ENCODE assay signal across 1 cellular context in genomic region chr20:381581-382290, GRCh38.
TF ChIP-seq lines count a peak whose summit lies in the region.

No MANE protein-coding gene starts in this region.

TF ChIP-seq in HepG2, 621 proteins besides CTCF, POLR2A, EP300 and RAD21 (continued from another document and continues in another):
- TF ChIP-seq, protein P1, sequence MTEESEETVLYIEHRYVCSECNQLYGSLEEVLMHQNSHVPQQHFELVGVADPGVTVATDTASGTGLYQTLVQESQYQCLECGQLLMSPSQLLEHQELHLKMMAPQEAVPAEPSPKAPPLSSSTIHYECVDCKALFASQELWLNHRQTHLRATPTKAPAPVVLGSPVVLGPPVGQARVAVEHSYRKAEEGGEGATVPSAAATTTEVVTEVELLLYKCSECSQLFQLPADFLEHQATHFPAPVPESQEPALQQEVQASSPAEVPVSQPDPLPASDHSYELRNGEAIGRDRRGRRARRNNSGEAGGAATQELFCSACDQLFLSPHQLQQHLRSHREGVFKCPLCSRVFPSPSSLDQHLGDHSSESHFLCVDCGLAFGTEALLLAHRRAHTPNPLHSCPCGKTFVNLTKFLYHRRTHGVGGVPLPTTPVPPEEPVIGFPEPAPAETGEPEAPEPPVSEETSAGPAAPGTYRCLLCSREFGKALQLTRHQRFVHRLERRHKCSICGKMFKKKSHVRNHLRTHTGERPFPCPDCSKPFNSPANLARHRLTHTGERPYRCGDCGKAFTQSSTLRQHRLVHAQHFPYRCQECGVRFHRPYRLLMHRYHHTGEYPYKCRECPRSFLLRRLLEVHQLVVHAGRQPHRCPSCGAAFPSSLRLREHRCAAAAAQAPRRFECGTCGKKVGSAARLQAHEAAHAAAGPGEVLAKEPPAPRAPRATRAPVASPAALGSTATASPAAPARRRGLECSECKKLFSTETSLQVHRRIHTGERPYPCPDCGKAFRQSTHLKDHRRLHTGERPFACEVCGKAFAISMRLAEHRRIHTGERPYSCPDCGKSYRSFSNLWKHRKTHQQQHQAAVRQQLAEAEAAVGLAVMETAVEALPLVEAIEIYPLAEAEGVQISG (CRISPR knock-in tag; IDR thresholded peaks at IDR 0.05): 0 out of 2 replicates have a peak, but pooled peaks have one; percentile 49
- peak; percentile 58; the same call in 1 of the 2 replicates for TF ChIP-seq ZSCAN25 (CRISPR knock-in tag; IDR thresholded peaks at IDR 0.05)
- TF ChIP-seq RFXANK (CRISPR knock-in tag; IDR thresholded peaks at IDR 0.05): no peak
- TF ChIP-seq FOXP4 (CRISPR knock-in tag; IDR thresholded peaks at IDR 0.05): peak; percentile 52
- TF ChIP-seq ZNF232 (CRISPR knock-in tag; IDR thresholded peaks at IDR 0.05; ENCODE audit: borderline replicate concordance): 0 out of 2 replicates have a peak, but pooled peaks have one; percentile 8
- TF ChIP-seq ZNF101 (CRISPR knock-in tag; IDR thresholded peaks at IDR 0.05; ENCODE audit: borderline replicate concordance, low read depth): no peak
- peak; percentile 76; the same call in 1 of the 2 replicates for TF ChIP-seq ZFAT (CRISPR knock-in tag; conservative IDR thresholded peaks at IDR 0.05)
- TF ChIP-seq ZNF546 (CRISPR knock-in tag; conservative IDR thresholded peaks at IDR 0.05): no peak
- TF ChIP-seq STAT5B (CRISPR knock-in tag; IDR thresholded peaks at IDR 0.05): 0 out of 2 replicates have a peak, but pooled peaks have one; percentile 22
- TF ChIP-seq, protein P2, sequence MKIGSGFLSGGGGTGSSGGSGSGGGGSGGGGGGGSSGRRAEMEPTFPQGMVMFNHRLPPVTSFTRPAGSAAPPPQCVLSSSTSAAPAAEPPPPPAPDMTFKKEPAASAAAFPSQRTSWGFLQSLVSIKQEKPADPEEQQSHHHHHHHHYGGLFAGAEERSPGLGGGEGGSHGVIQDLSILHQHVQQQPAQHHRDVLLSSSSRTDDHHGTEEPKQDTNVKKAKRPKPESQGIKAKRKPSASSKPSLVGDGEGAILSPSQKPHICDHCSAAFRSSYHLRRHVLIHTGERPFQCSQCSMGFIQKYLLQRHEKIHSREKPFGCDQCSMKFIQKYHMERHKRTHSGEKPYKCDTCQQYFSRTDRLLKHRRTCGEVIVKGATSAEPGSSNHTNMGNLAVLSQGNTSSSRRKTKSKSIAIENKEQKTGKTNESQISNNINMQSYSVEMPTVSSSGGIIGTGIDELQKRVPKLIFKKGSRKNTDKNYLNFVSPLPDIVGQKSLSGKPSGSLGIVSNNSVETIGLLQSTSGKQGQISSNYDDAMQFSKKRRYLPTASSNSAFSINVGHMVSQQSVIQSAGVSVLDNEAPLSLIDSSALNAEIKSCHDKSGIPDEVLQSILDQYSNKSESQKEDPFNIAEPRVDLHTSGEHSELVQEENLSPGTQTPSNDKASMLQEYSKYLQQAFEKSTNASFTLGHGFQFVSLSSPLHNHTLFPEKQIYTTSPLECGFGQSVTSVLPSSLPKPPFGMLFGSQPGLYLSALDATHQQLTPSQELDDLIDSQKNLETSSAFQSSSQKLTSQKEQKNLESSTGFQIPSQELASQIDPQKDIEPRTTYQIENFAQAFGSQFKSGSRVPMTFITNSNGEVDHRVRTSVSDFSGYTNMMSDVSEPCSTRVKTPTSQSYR (CRISPR knock-in tag; IDR thresholded peaks at IDR 0.05; ENCODE audit: borderline replicate concordance): peak; percentile 70
- peak; percentile 33; the same call in 1 of the 2 replicates for TF ChIP-seq ZNF749 (CRISPR knock-in tag; IDR thresholded peaks at IDR 0.05; ENCODE audit: borderline replicate concordance)
- TF ChIP-seq SKIL (CRISPR knock-in tag; IDR thresholded peaks at IDR 0.05; ENCODE audit: borderline replicate concordance): no peak
- TF ChIP-seq MLX (CRISPR knock-in tag; IDR thresholded peaks at IDR 0.05): no peak
- TF ChIP-seq, protein P3, sequence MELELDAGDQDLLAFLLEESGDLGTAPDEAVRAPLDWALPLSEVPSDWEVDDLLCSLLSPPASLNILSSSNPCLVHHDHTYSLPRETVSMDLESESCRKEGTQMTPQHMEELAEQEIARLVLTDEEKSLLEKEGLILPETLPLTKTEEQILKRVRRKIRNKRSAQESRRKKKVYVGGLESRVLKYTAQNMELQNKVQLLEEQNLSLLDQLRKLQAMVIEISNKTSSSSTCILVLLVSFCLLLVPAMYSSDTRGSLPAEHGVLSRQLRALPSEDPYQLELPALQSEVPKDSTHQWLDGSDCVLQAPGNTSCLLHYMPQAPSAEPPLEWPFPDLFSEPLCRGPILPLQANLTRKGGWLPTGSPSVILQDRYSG (CRISPR knock-in tag; IDR thresholded peaks at IDR 0.05): no peak
- peak; percentile 96 for TF ChIP-seq TAF1 (CRISPR knock-in tag; IDR thresholded peaks at IDR 0.05)
- TF ChIP-seq PHF8 (CRISPR knock-in tag; IDR thresholded peaks at IDR 0.05): peak; percentile 61; the same call in 1 of the 2 replicates
- TF ChIP-seq ZNF503 (CRISPR knock-in tag; IDR thresholded peaks at IDR 0.05): peak; percentile 38; the same call in 1 of the 2 replicates
- TF ChIP-seq KAT7 (CRISPR knock-in tag; IDR thresholded peaks at IDR 0.05; ENCODE audit: borderline replicate concordance): peak; percentile 97; the same call in 1 of the 2 replicates
- no peak for TF ChIP-seq TMF1 (CRISPR knock-in tag; IDR thresholded peaks at IDR 0.05; ENCODE audit: low read depth)
- TF ChIP-seq FOXA3 (CRISPR knock-in tag; IDR thresholded peaks at IDR 0.05): peak; percentile 47; the same call in 1 of the 2 replicates
- TF ChIP-seq ZNF83 (CRISPR knock-in tag; IDR thresholded peaks at IDR 0.05; ENCODE audit: borderline replicate concordance): peak; percentile 71
- peak; percentile 82 for TF ChIP-seq MED1 (CRISPR knock-in tag; IDR thresholded peaks at IDR 0.05)
- no peak for TF ChIP-seq ZNF501 (CRISPR knock-in tag; IDR thresholded peaks at IDR 0.05)
- peak; percentile 37 for TF ChIP-seq TBL1XR1 (IDR thresholded peaks at IDR 0.05; ENCODE audit: borderline replicate concordance, low read length, partially characterized antibody)
- TF ChIP-seq TEAD3 (CRISPR knock-in tag; optimal IDR thresholded peaks at IDR 0.05; ENCODE audit: borderline replicate concordance): peak; percentile 2
- TF ChIP-seq ATF4 (CRISPR knock-in tag; IDR thresholded peaks at IDR 0.05): peak in 1 of 2 experiments; percentile 63; a peak in 1 of 4 replicates
- TF ChIP-seq ZNF550 (CRISPR knock-in tag; IDR thresholded peaks at IDR 0.05; ENCODE audit: borderline replicate concordance): no peak
- no peak for TF ChIP-seq ZSCAN22 (CRISPR knock-in tag; IDR thresholded peaks at IDR 0.05)
- no peak for TF ChIP-seq ZNF274 (CRISPR knock-in tag; IDR thresholded peaks at IDR 0.05)
- peak; percentile 74 for TF ChIP-seq KLF6 (CRISPR knock-in tag; IDR thresholded peaks at IDR 0.05)
- TF ChIP-seq NFRKB (IDR thresholded peaks at IDR 0.05): no peak
- no peak for TF ChIP-seq TCF12 (IDR thresholded peaks at IDR 0.05)
- peak; percentile 66; the same call in 1 of the 2 replicates for TF ChIP-seq TCF12 (CRISPR knock-in tag; IDR thresholded peaks at IDR 0.05)
- peak; percentile 98 for TF ChIP-seq ZC3H4 (CRISPR knock-in tag; IDR thresholded peaks at IDR 0.05; ENCODE audit: borderline replicate concordance)
- peak; percentile 65 for TF ChIP-seq ZBTB38 (CRISPR knock-in tag; IDR thresholded peaks at IDR 0.05)
- peak; percentile 51 for TF ChIP-seq ARID5B (CRISPR knock-in tag; IDR thresholded peaks at IDR 0.05)
- no peak for TF ChIP-seq ZBTB39 (CRISPR knock-in tag; IDR thresholded peaks at IDR 0.05)
- peak; percentile 75 for TF ChIP-seq XRCC5 (optimal IDR thresholded peaks at IDR 0.05; ENCODE audit: low read length)
- no peak for TF ChIP-seq PCBP2 (optimal IDR thresholded peaks at IDR 0.05; ENCODE audit: low read depth, low read length, poor library complexity, severe bottlenecking)
